ENCODE assay signal across 9 cellular contexts in the genomic region with DNA sequence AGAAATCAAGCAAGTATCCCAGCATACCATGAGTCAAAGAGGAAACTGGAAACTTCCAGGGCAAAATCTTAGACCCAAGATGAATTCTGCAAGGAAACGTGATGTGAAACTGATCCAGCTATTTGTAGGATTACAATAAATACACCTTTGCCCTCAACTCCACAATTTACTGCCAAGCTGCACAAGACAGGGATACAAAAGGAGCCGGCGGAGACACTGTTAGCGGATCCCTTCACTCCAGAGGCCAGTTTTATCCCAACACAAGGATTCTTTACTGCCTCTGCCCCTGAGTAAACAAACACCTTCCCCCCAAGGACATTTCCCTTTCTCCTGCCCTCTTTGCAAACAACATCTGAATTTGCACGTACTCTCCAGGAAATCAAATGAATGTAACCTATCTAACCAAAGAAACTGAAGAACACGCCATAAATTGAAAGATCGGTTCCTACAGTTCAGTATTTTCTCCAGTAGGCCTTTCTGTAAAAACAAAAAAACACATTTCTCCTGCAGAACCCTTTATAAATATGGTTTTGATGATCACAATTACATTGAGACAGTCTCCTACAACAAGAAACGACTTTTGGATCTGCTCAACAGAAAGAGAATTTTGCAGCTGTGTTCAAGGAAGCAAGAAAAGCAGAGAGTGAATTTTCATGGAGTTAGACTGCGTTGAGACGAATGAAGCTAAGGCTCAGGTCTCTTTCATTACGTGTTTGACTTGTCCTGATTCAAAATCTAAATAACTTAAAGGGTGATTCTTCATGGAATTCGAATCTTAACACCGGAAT. TPM values are rescaled to one million over a fixed set of nuclear protein-coding genes. Genes with fewer than 3 reads are reported as not detected.
DNase-seq lines count a peak whose midpoint lies in the region; ATAC-seq and TF ChIP-seq lines count a peak whose summit lies in the region.
"Had no signal": no experiment of that assay in that cellular context is flagged by ENCODE, and none has a peak within 500 bp of the region (broad histone marks: within the 10 kb centered on the region; RNA-seq: fewer than 3 reads in every experiment).

No MANE protein-coding gene starts in this region.

- H3T11ph ChIP-seq in H9 (ENCODE audit: low read length): no peak overlapping the region

- no peak overlapping the region for H3K56ac ChIP-seq in H9 (ENCODE audit: insufficient read length, low read depth, low read length)

- H3K27ac ChIP-seq in H9 (ENCODE audit: insufficient read length, low read depth, low read length): no peak overlapping the region

- no peak overlapping the region for H2BK120ac ChIP-seq in H9 (ENCODE audit: low read depth, low read length, poor library complexity, severe bottlenecking)

- no peak overlapping the region for H3K14ac ChIP-seq in H9 (ENCODE audit: insufficient read depth, low read length)

- no peaks in the 10 kb centered on the region for H3K9me3 ChIP-seq in H9 (ENCODE audit: control insufficient read depth, low read depth, low read length)

- peaks cover 3% of the 10 kb centered on the region for H3K79me1 ChIP-seq in H9 (ENCODE audit: insufficient read depth, low read depth, low read length, poor library complexity, severe bottlenecking)

- no peak overlapping the region for H2BK5ac ChIP-seq in H9 (ENCODE audit: insufficient read length, low read length)

- H4K91ac ChIP-seq in H9 (ENCODE audit: insufficient read length, low read depth, low read length): no peak overlapping the region

- H3K4me1 ChIP-seq in H9 (ENCODE audit: insufficient read depth, low read length): peaks cover 3% of the 10 kb centered on the region; the same call in 1 of the 2 replicates

- POLR2A ChIA-PET in activated naive CD8-positive, alpha-beta T cell treated with anti-CD3 and anti-CD28 coated beads, Interleukin-2, amount 10 ng/mL, durations not matched to agents 7 days and 5 days (lab: Charles Lee): interaction anchor here (0.6 to 3.7 kb wide), 2 partner anchors 20 to 31 kb away, joined by 3 to 17 read pairs; a partner anchor contains a TSS

- no peak overlapping the region for H4K5ac ChIP-seq in H9 (ENCODE audit: insufficient read length, low read depth, low read length)

- H3K4me3 Mint-ChIP-seq in CD14-positive monocyte (peak overlapping the region; percentile 73 to 88), H9 (peak overlapping the region; percentile 69 to 84), mesothelial cell of epicardium (peak overlapping the region; percentile 69)
- H3K4me3 Mint-ChIP-seq in activated naive CD8-positive, alpha-beta T cell treated with anti-CD3 and anti-CD28 coated beads, Interleukin-2, amount 10 ng/mL, durations not matched to agents 7 days and 5 days: peak overlapping the region; percentile 75

- peaks cover 7 to 8% of the 10 kb centered on the region in 2 donors for H3K36me3 Mint-ChIP-seq in CD14-positive monocyte
- peaks cover 23 to 25% (median 24%) of the 10 kb centered on the region in 3 experiments for H3K36me3 Mint-ChIP-seq in H9 (ENCODE audit: insufficient read depth in 1 of 3, low read depth in 3 of 3)
- peaks cover 4% of the 10 kb centered on the region for H3K36me3 Mint-ChIP-seq in activated naive CD8-positive, alpha-beta T cell treated with anti-CD3 and anti-CD28 coated beads, Interleukin-2, amount 10 ng/mL, durations not matched to agents 7 days and 5 days
- peaks cover 18% of the 10 kb centered on the region for H3K36me3 Mint-ChIP-seq in mesothelial cell of epicardium

- peaks cover 14% of the 10 kb centered on the region for H3K23me2 ChIP-seq in H9 (ENCODE audit: insufficient read length, low read depth, low read length, poor library complexity, severe bottlenecking)

- H3K4me1 Mint-ChIP-seq in CD14-positive monocyte: peaks cover 28% of the 10 kb centered on the region
- peaks cover 40 to 48% of the 10 kb centered on the region in 2 experiments for H3K4me1 Mint-ChIP-seq in H9
- peaks cover 28% of the 10 kb centered on the region for H3K4me1 Mint-ChIP-seq in activated naive CD8-positive, alpha-beta T cell treated with anti-CD3 and anti-CD28 coated beads, Interleukin-2, amount 10 ng/mL, durations not matched to agents 7 days and 5 days
- H3K4me1 Mint-ChIP-seq in mesothelial cell of epicardium: peaks cover 30% of the 10 kb centered on the region

- H2BK20ac ChIP-seq in H9 (ENCODE audit: low read depth, low read length, poor library complexity, severe bottlenecking): no peak overlapping the region

- H3K9me3 Mint-ChIP-seq in CD14-positive monocyte (peaks cover 0 to 8% (median 3%) of the 10 kb centered on the region in 7 donors), H9 (no peaks in the 10 kb centered on the region), mesothelial cell of epicardium (no peaks in the 10 kb centered on the region)
- H3K9me3 Mint-ChIP-seq in activated naive CD8-positive, alpha-beta T cell treated with anti-CD3 and anti-CD28 coated beads, Interleukin-2, amount 10 ng/mL, durations not matched to agents 7 days and 5 days: no peaks in the 10 kb centered on the region

- H3K27me3 ChIP-seq in H9 (ENCODE audit: insufficient read depth, low read length): no peaks in the 10 kb centered on the region

- H2BK15ac ChIP-seq in H9 (ENCODE audit: low read depth, low read length): no peak overlapping the region

- no peak overlapping the region for H3K27ac Mint-ChIP-seq in CD14-positive monocyte
- peak overlapping the region in 2 of 3 experiments; percentile 5 to 32; a peak in 1 of 7 replicates for H3K27ac Mint-ChIP-seq in H9
- no peak overlapping the region for H3K27ac Mint-ChIP-seq in activated naive CD8-positive, alpha-beta T cell treated with anti-CD3 and anti-CD28 coated beads, Interleukin-2, amount 10 ng/mL, durations not matched to agents 7 days and 5 days
- peak overlapping the region; percentile 36 for H3K27ac Mint-ChIP-seq in mesothelial cell of epicardium

- no peak overlapping the region for H3K9ac ChIP-seq in H9 (ENCODE audit: extremely low read depth, insufficient read length, low read length)

- TF ChIP-seq CTCF in CD14-positive monocyte (IDR thresholded peaks at IDR 0.05) (no peak), H9 (conservative IDR thresholded peaks at IDR 0.05) (no peak), mesothelial cell of epicardium (IDR thresholded peaks at IDR 0.05; ENCODE audit: unreplicated experiment) (no peak)

- no peak overlapping the region for H2BK12ac ChIP-seq in H9 (ENCODE audit: insufficient read length, low read depth, low read length)

- no peak overlapping the region for H3K18ac ChIP-seq in H9 (ENCODE audit: insufficient read length, low read depth, low read length)

- no peaks in the 10 kb centered on the region for H4K20me1 ChIP-seq in H9 (ENCODE audit: control insufficient read depth, insufficient read depth, insufficient read length)

- ATAC-seq in activated naive CD8-positive, alpha-beta T cell treated with anti-CD3 and anti-CD28 coated beads, Interleukin-2, amount 10 ng/mL, durations not matched to agents 7 days and 5 days (ENCODE audit: low read depth): no peak
- ATAC-seq in HG03045 (IDR thresholded peaks at IDR 0.05; ENCODE audit: unreplicated experiment): no peak

- H3K79me2 ChIP-seq in H9 (ENCODE audit: insufficient read depth, low read length): 0 out of 2 replicates have a peak, but pooled peaks cover 2% of the 10 kb centered on the region

- no peak overlapping the region for H3K23ac ChIP-seq in H9 (ENCODE audit: insufficient read length, low read depth, low read length)

- no peak overlapping the region for H4K8ac ChIP-seq in H9 (replicated peaks; ENCODE audit: insufficient read length, low read depth, low read length)

- no CpG with 5 or more reads among the region's 13 CpGs for WGBS in H9 (ENCODE audit: extremely low coverage, insufficient read length, low lambda C conversion rate)

- H3K4me2 ChIP-seq in H9 (ENCODE audit: insufficient read depth, insufficient read length, low read length): peak overlapping the region; percentile 44

- intact Hi-C loops in CD14-positive monocyte (cut with micrococcal nuclease) (no loop called here), posterior cingulate gyrus (cut with DNase I) (no loop called here)

- DNase-seq in CD14-positive monocyte (ENCODE audit: low spot score): no peak
- DNase-seq in H9: no peak
- no peak for DNase-seq in activated naive CD8-positive, alpha-beta T cell treated with anti-CD3 and anti-CD28 coated beads, Interleukin-2, amount 10 ng/mL, durations not matched to agents 7 days and 5 days
- DNase-seq in mesothelial cell of epicardium (ENCODE audit: low spot score in 2 of 2, unreplicated experiment in 2 of 2): no peak
- DNase-seq in posterior cingulate gyrus: no peak
- no peak for DNase-seq in epidermal melanocyte (ENCODE audit: insufficient read length, low spot score)
- DNase-seq in NCI-H128 (lab: John Stamatoyannopoulos, UW; ENCODE audit: unreplicated experiment): no peak
- DNase-seq: T1000 had no signal

- H3K27me3 Mint-ChIP-seq in CD14-positive monocyte (ENCODE audit: low read depth in 3 of 3): peaks cover 52 to 85% (median 69%) of the 10 kb centered on the region in 3 donors
- H3K27me3 Mint-ChIP-seq in H9 (ENCODE audit: low read depth): peaks cover 39% of the 10 kb centered on the region
- H3K27me3 Mint-ChIP-seq in activated naive CD8-positive, alpha-beta T cell treated with anti-CD3 and anti-CD28 coated beads, Interleukin-2, amount 10 ng/mL, durations not matched to agents 7 days and 5 days: peaks cover 53% of the 10 kb centered on the region
- H3K27me3 Mint-ChIP-seq in mesothelial cell of epicardium (ENCODE audit: low read depth): peaks cover 26% of the 10 kb centered on the region

- no peak overlapping the region for H2AK5ac ChIP-seq in H9 (ENCODE audit: insufficient read length, low read length)

- H3K4ac ChIP-seq in H9 (ENCODE audit: low read depth, low read length): no peak overlapping the region

- no peak overlapping the region for H2AFZ ChIP-seq in H9 (ENCODE audit: low read length)

RNA-seq across cellular contexts. Expression of a gene that starts 1.4 kb away (rescaled TPM):
- under 1 TPM in 1 of 2 donors, not detected in 1; 0.09 TPM for polyA plus RNA-seq in CD14-positive monocyte
- 77.4 and 79.4 TPM in 2 replicates for total RNA-seq in H9 (2021)
- 1 to 10 TPM; 9.2 to 9.6 TPM for total RNA-seq in activated naive CD8-positive, alpha-beta T cell treated with anti-CD3 and anti-CD28 coated beads, Interleukin-2, amount 10 ng/mL, durations not matched to agents 7 days and 5 days
- total RNA-seq in mesothelial cell of epicardium: 47.1 to 49.7 TPM (median 48.6 TPM) in 3 replicates

RNA-seq across cellular contexts. Expression of a gene that starts 20.3 kb away (rescaled TPM):
- 1 to 10 TPM; 2.5 TPM for polyA plus RNA-seq in CD14-positive monocyte
- total RNA-seq in H9 (2021): 1.2 and 2.9 TPM in 2 replicates
- total RNA-seq in activated naive CD8-positive, alpha-beta T cell treated with anti-CD3 and anti-CD28 coated beads, Interleukin-2, amount 10 ng/mL, durations not matched to agents 7 days and 5 days: 1 to 10 TPM; 4.9 to 5.5 TPM
- total RNA-seq in mesothelial cell of epicardium: 15.5 to 18.6 TPM (median 16.3 TPM) in 3 replicates

RNA-seq across cellular contexts. Expression of a gene that starts 45.8 kb away (rescaled TPM):
- polyA plus RNA-seq in CD14-positive monocyte: not detected
- total RNA-seq in H9 (2021) (not detected in 2 replicates), mesothelial cell of epicardium (not detected in 3 replicates)
- under 1 TPM in 1 of 2 experiments, not detected in 1; 0.14 TPM for total RNA-seq in activated naive CD8-positive, alpha-beta T cell treated with anti-CD3 and anti-CD28 coated beads, Interleukin-2, amount 10 ng/mL, durations not matched to agents 7 days and 5 days

Comparison
In these comparisons a context has a peak if more than half of its experiments do, and no peak if none do; other contexts are left out.
1. H3K27ac Mint-ChIP-seq: peak in H9 (2 of 3) and mesothelial cell of epicardium (single experiment); none in CD14-positive monocyte (0 of 7) and activated naive CD8-positive, alpha-beta T cell treated with anti-CD3 and anti-CD28 coated beads, Interleukin-2, amount 10 ng/mL, durations not matched to agents 7 days and 5 days (single experiment).
2. Peak in every context shown above with its lines, with median percentiles within 50 percentile points of each other: H3K4me3 Mint-ChIP-seq.